Comparison of ENCODE assay signal across 24 cellular contexts in genomic region chr3:51283421-51283820, GRCh38.
DNase-seq lines count a peak whose midpoint lies in the region; ATAC-seq and TF ChIP-seq lines count a peak whose summit lies in the region.
"Had no signal": no experiment of that assay in that cellular context is flagged by ENCODE, and none has a peak within 500 bp of the region (broad histone marks: within the 10 kb centered on the region; RNA-seq: fewer than 3 reads in every experiment).

No MANE protein-coding gene starts in this region.

- TF ChIP-seq CTCF in epithelial cell of esophagus (IDR thresholded peaks at IDR 0.05; ENCODE audit: insufficient read depth, low read depth, low read length, missing control alignments) (no peak), nephron progenitor cell (IDR thresholded peaks at IDR 0.05) (no peak), mucosa of descending colon (IDR thresholded peaks at IDR 0.05) (no peak)

- H3K4me3 ChIP-seq in GM23248 (no peak overlapping the region), SJSA1 (no peak overlapping the region), epithelial cell of esophagus (ENCODE audit: low read length) (no peak overlapping the region), mucosa of descending colon (no peak overlapping the region)
- H3K4me3 ChIP-seq: BLaER1 treated with 17β-estradiol and CSF1 and Interleukin-3, amounts not matched to agents 10 nM and 100 nM; body of pancreas; HAP-1; thyroid gland had no signal

- H3K9ac ChIP-seq in GM23248, result no peak overlapping the region
- H3K9ac ChIP-seq: BLaER1 treated with 17β-estradiol and CSF1 and Interleukin-3, amounts not matched to agents 10 nM and 100 nM; KMS-11 had no signal

- no peaks in the 10 kb centered on the region for H4K20me1 ChIP-seq in GM23248 (ENCODE audit: insufficient read depth)
- H4K20me1 ChIP-seq: BLaER1 treated with 17β-estradiol and CSF1 and Interleukin-3, amounts not matched to agents 10 nM and 100 nM had no signal

- H3K4me3 Mint-ChIP-seq in nephron progenitor cell, result no peak overlapping the region
- H3K4me3 Mint-ChIP-seq: activated CD4-positive, alpha-beta memory T cell treated with anti-CD3 and anti-CD28 coated beads for 36 hours; activated T-helper 1 cell treated with anti-CD3 and anti-CD28 coated beads, Interleukin-12 subunit alpha, Interleukin-12 subunit beta, Interleukin-2, Interleukin-4 antibody, amounts not matched to agents 30 ng/mL and 10 ng/mL and 1 ng/mL, durations not matched to agents 14 hours and 24 hours and 36 hours; naive B cell; T-helper 17 cell had no signal

- H3K27ac Mint-ChIP-seq in nephron progenitor cell, result peak overlapping the region; percentile 83
- H3K27ac Mint-ChIP-seq: activated CD4-positive, alpha-beta memory T cell treated with anti-CD3 and anti-CD28 coated beads for 36 hours; activated T-helper 1 cell treated with anti-CD3 and anti-CD28 coated beads, Interleukin-12 subunit alpha, Interleukin-12 subunit beta, Interleukin-2, Interleukin-4 antibody, amounts not matched to agents 30 ng/mL and 10 ng/mL and 1 ng/mL, durations not matched to agents 14 hours and 24 hours and 36 hours; naive B cell; progenitor cell of endocrine pancreas; T-helper 17 cell had no signal

- no peaks in the 10 kb centered on the region for H3K79me2 ChIP-seq in GM23248 (ENCODE audit: insufficient read depth)

- peaks cover 42% of the 10 kb centered on the region for H3K9me3 Mint-ChIP-seq in nephron progenitor cell

- H2AFZ ChIP-seq in GM23248, result no peak overlapping the region

- no peaks in the 10 kb centered on the region for H3K9me3 ChIP-seq in GM23248 (ENCODE audit: low read depth)
- no peaks in the 10 kb centered on the region for H3K9me3 ChIP-seq in SJSA1 (replicated peaks)
- H3K9me3 ChIP-seq in mucosa of descending colon, result peaks cover 3% of the 10 kb centered on the region
- H3K9me3 ChIP-seq: HAP-1, thyroid gland had no signal

- H3K36me3 ChIP-seq in GM23248 (ENCODE audit: low read depth) (no peaks in the 10 kb centered on the region), SJSA1 (no peaks in the 10 kb centered on the region), mucosa of descending colon (ENCODE audit: low read depth) (no peaks in the 10 kb centered on the region)
- H3K36me3 ChIP-seq: BLaER1 treated with 17β-estradiol and CSF1 and Interleukin-3, amounts not matched to agents 10 nM and 100 nM; HAP-1 had no signal

- WGBS in GM23248 (ENCODE audit: low coverage in 1 of 2, low lambda C conversion rate in 2 of 2, missing lambda C conversion rate in 2 of 2), 2 experiments, result 31 to 44% methylated on average over 1 of the region's 1 CpG

- no peak overlapping the region for H3K4me2 ChIP-seq in GM23248 (ENCODE audit: unreplicated experiment)
- H3K4me2 ChIP-seq: BLaER1 treated with 17β-estradiol and CSF1 and Interleukin-3, amounts not matched to agents 10 nM and 100 nM; KMS-11 had no signal

- in situ Hi-C loops in GM23248 (cut with MboI), result no loop called here

- no peaks in the 10 kb centered on the region for H3K9me2 ChIP-seq in GM23248 (ENCODE audit: insufficient read depth)

- ATAC-seq in mucosa of descending colon, result no peak
- ATAC-seq: body of pancreas, sciatic nerve, T-helper 17 cell had no signal

- H3F3A ChIP-seq in GM23248 (ENCODE audit: insufficient read depth), result no peaks in the 10 kb centered on the region

- peaks cover 21% of the 10 kb centered on the region for H3K4me1 Mint-ChIP-seq in nephron progenitor cell
- H3K4me1 Mint-ChIP-seq: naive B cell, T-helper 17 cell had no signal

- H3K4me1 ChIP-seq in GM23248 (ENCODE audit: insufficient read depth) (peaks cover 10% of the 10 kb centered on the region; the same call in 1 of the 2 replicates), SJSA1 (replicated peaks) (peaks cover 11% of the 10 kb centered on the region), mucosa of descending colon (ENCODE audit: low read depth) (no peaks in the 10 kb centered on the region)
- H3K4me1 ChIP-seq: BLaER1 treated with 17β-estradiol and CSF1 and Interleukin-3, amounts not matched to agents 10 nM and 100 nM; body of pancreas; HAP-1 had no signal

- H3K27me3 ChIP-seq in GM23248 (replicated peaks; ENCODE audit: insufficient read depth) (no peaks in the 10 kb centered on the region), SJSA1 (replicated peaks) (no peaks in the 10 kb centered on the region)
- H3K27me3 ChIP-seq: BLaER1 treated with 17β-estradiol and CSF1 and Interleukin-3, amounts not matched to agents 10 nM and 100 nM; body of pancreas; thyroid gland had no signal

- no peak overlapping the region for H3K27ac ChIP-seq in GM23248
- H3K27ac ChIP-seq in SJSA1, result peak overlapping the region; percentile 56
- H3K27ac ChIP-seq: BLaER1 treated with 17β-estradiol and CSF1 and Interleukin-3, amounts not matched to agents 10 nM and 100 nM; body of pancreas; KMS-11; thyroid gland had no signal

- peaks cover 5% of the 10 kb centered on the region for H3K27me3 Mint-ChIP-seq in nephron progenitor cell (ENCODE audit: low read depth, poor library complexity)
- H3K27me3 Mint-ChIP-seq: progenitor cell of endocrine pancreas, T-helper 17 cell had no signal

- H3K36me3 Mint-ChIP-seq in nephron progenitor cell (ENCODE audit: low read depth), result peaks cover 22% of the 10 kb centered on the region

- intact Hi-C loops in mucosa of descending colon (cut with DNase I, micrococcal nuclease), result no loop called here

- peak; percentile 7 for DNase-seq in GM23248
- no peak for DNase-seq in SJSA1 (ENCODE audit: low read depth in 1 of 2, low spot score in 2 of 2)
- peak; percentile 83 for DNase-seq in epithelial cell of esophagus (ENCODE audit: low read depth)
- no peak for DNase-seq in nephron progenitor cell
- no peak for DNase-seq in stimulated activated CD4-positive, alpha-beta T cell treated with anti-CD3 and anti-CD28 coated beads, Interleukin-1b, Interleukin-23, amount 100 ng/mL, for 48 hours
- no peak for DNase-seq in mucosa of descending colon
- no peak for DNase-seq in NCI-H1436 treated with DMSO at 0.1 percent for 48 hours (lab: John Stamatoyannopoulos, UW)
- DNase-seq: activated CD4-positive, alpha-beta memory T cell treated with anti-CD3 and anti-CD28 coated beads for 36 hours; activated CD4-positive, CD25-positive, alpha-beta regulatory T cell treated with anti-CD3 and anti-CD28 coated beads, Interleukin-2, amount 50 U/mL, for 72 hours; activated CD8-positive, alpha-beta memory T cell treated with anti-CD3 and anti-CD28 coated beads, Interleukin-2, amount 50 U/mL, for 4 hours; activated naive CD4-positive, alpha-beta T cell treated with Interleukin-2 at 50 U/mL for 16 hours; body of pancreas; naive B cell; NCI-H1417 treated with DMSO at 0.1 percent for 48 hours; NCI-H2081 treated with DMSO at 0.1 percent for 48 hours; stimulated activated CD4-positive, alpha-beta T cell treated with anti-CD3 and anti-CD28 coated beads, Interleukin-4, amount 100 ng/mL, for 24 hours; T-helper 17 cell; thyroid gland had no signal

Comparison
In these comparisons a context has a peak if more than half of its experiments do, and no peak if none do; other contexts are left out.
1. DNase-seq: peak in GM23248 (single experiment) and epithelial cell of esophagus (single experiment); none in SJSA1 (0 of 2), nephron progenitor cell (single experiment), stimulated activated CD4-positive, alpha-beta T cell treated with anti-CD3 and anti-CD28 coated beads, Interleukin-1b, Interleukin-23, amount 100 ng/mL, for 48 hours (single experiment), mucosa of descending colon (0 of 3) and NCI-H1436 treated with DMSO at 0.1 percent for 48 hours (single experiment).